ENCODE assay signal across 9 cellular contexts in the genomic region with DNA sequence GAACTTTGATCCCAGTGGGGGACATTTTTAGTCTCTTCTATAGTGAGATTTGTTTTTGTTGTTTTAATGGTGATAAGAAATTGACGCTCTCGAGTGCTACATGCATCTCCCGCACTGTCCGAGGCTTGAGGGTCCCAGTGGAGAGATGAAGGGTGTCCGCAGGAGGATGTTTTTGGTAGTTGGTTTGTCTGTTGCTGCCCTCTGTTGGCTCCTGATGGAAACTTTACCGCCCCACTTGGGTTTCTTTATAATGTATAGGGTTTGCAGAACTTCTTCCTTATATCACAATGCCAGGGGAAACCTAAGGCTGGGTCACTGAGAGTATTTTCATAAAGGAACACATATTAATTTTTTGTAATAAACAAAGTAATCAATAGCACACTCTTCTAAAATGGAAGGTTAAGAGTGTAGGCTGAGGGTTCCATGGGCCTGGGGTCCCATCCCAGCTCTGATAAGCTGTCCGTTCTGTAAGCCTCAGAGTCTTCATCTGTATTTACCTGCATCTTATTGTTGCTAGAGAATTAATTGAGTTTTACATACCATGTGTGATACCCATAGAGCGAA.
DNase-seq lines count a peak whose midpoint lies in the region; ATAC-seq and TF ChIP-seq lines count a peak whose summit lies in the region.
"Had no signal": no experiment of that assay in that cellular context is flagged by ENCODE, and none has a peak within 500 bp of the region (broad histone marks: within the 10 kb centered on the region; RNA-seq: fewer than 3 reads in every experiment).

No MANE protein-coding gene starts in this region.

- TF ChIP-seq CTCF in IMR-90 (conservative IDR thresholded peaks at IDR 0.05; ENCODE audit: low read depth, low read length) (peak; percentile 50), astrocyte of the spinal cord (IDR thresholded peaks at IDR 0.05; ENCODE audit: low read depth, low read length) (peak; percentile 63), uterus (IDR thresholded peaks at IDR 0.05) (no peak)

- H2BK120ac ChIP-seq in IMR-90 (ENCODE audit: low read depth, low read length) (no peak overlapping the region), mesenchymal stem cell (ENCODE audit: low read depth, low read length) (no peak overlapping the region)

- dilution Hi-C loops in IMR-90 (cut with HindIII; ENCODE audit: low sequenced_read_pairs, unreplicated experiment): no loop called here

- H4K5ac ChIP-seq in IMR-90 (ENCODE audit: low read depth, low read length): no peak overlapping the region

- H4K91ac ChIP-seq in IMR-90 (ENCODE audit: insufficient read depth, low read depth, low read length) (no peak overlapping the region), mesenchymal stem cell (ENCODE audit: low read length) (no peak overlapping the region)

- CTCF ChIA-PET in IMR-90 (lab: Yijun Ruan, JAX): interaction anchor here (1.8 kb wide), 1 partner anchor 224 kb away, joined by 4 read pairs; no protein-coding TSS in a partner anchor

- in situ Hi-C loops in IMR-90 (cut with MboI; ENCODE audit: low sequenced_read_pairs) (loop anchor here (10.0 kb wide), 1 partner anchor 354 kb away; no protein-coding TSS in a partner anchor), astrocyte of the spinal cord (cut with HindIII; ENCODE audit: low sequenced_read_pairs) (no loop called here)

- TF ChIP-seq RAD21 in IMR-90 (IDR thresholded peaks at IDR 0.05; ENCODE audit: low read length): peak; percentile 33

- H4K8ac ChIP-seq in IMR-90 (ENCODE audit: low read depth in 2 of 2, low read length in 2 of 2) (no peak overlapping the region), mesenchymal stem cell (ENCODE audit: low read length) (no peak overlapping the region)

- H3K9me3 ChIP-seq in IMR-90 (ENCODE audit: control insufficient read depth, insufficient read depth, low read length) (no peaks in the 10 kb centered on the region), mesenchymal stem cell (ENCODE audit: control insufficient read depth, low read length) (no peaks in the 10 kb centered on the region), uterus (no peaks in the 10 kb centered on the region)

- WGBS in IMR-90 (ENCODE audit: extremely low coverage in 2 of 2, insufficient read length in 1 of 2), 2 experiments: no CpG with 5 or more reads among the region's 8 CpGs
- 19% methylated on average over 5 of the region's 8 CpGs for WGBS in mesenchymal stem cell

- no peak overlapping the region for H2BK20ac ChIP-seq in IMR-90 (ENCODE audit: low read depth, low read length)

- H3K14ac ChIP-seq in IMR-90 (replicated peaks; ENCODE audit: low read depth, low read length) (no peak overlapping the region), mesenchymal stem cell (ENCODE audit: low read length in 2 of 2) (no peak overlapping the region)

- H3K36me3 ChIP-seq in IMR-90 (ENCODE audit: control insufficient read depth, insufficient read depth, low read length) (no peaks in the 10 kb centered on the region), mesenchymal stem cell (ENCODE audit: control insufficient read depth in 1 of 2, insufficient read depth in 2 of 2, low read depth in 1 of 2, low read length in 2 of 2) (no peaks in the 10 kb centered on the region), uterus (no peaks in the 10 kb centered on the region)

- H2BK12ac ChIP-seq in mesenchymal stem cell (ENCODE audit: low read length in 2 of 2): no peak overlapping the region

- H2AFZ ChIP-seq in IMR-90 (replicated peaks; ENCODE audit: low read length, poor library complexity) (no peak overlapping the region), mesenchymal stem cell (ENCODE audit: low read depth, low read length) (no peak overlapping the region)

- no peak overlapping the region for H3K9ac ChIP-seq in IMR-90 (ENCODE audit: low read depth, low read length)
- no peak overlapping the region for H3K9ac ChIP-seq in mesenchymal stem cell (ENCODE audit: low read length)

- intact Hi-C loops in IMR-90 (cut with micrococcal nuclease): no loop called here
- intact Hi-C loops in uterus (cut with DNase I; ENCODE audit: low total_unique reads): no loop called here

- H3K27me3 ChIP-seq in IMR-90 (ENCODE audit: control insufficient read depth, insufficient read depth, low read length) (peaks cover 2% of the 10 kb centered on the region), mesenchymal stem cell (ENCODE audit: control insufficient read depth in 1 of 2, insufficient read depth in 1 of 2, low read length in 2 of 2) (peaks cover 5 to 6% of the 10 kb centered on the region in 2 experiments), uterus (no peaks in the 10 kb centered on the region)

- no peak for TF ChIP-seq POLR2A in IMR-90 (IDR thresholded peaks at IDR 0.05; ENCODE audit: low read depth, low read length)
- no peak for TF ChIP-seq POLR2A in uterus (IDR thresholded peaks at IDR 0.05)

- DNase-seq in DMS 273 (lab: John Stamatoyannopoulos, UW; ENCODE audit: unreplicated experiment): peak; percentile 62
- no peak for DNase-seq in DMS 273 treated with DMSO at 0.1 percent for 48 hours (lab: John Stamatoyannopoulos, UW)
- peak; percentile 13 for DNase-seq in IMR-90
- no peak for DNase-seq in astrocyte of the spinal cord (ENCODE audit: low read depth, low spot score)
- peak; percentile 20 for DNase-seq in mesenchymal stem cell
- DNase-seq in uterus: no peak
- no peak for DNase-seq in NCI-H1436 treated with DMSO at 0.1 percent for 48 hours (lab: John Stamatoyannopoulos, UW)

- H2BK5ac ChIP-seq in IMR-90 (ENCODE audit: low read depth, low read length, poor library complexity, severe bottlenecking): no peak overlapping the region
- no peak overlapping the region for H2BK5ac ChIP-seq in mesenchymal stem cell (ENCODE audit: low read depth, low read length, poor library complexity, severe bottlenecking)

- no TSS peak for BruUV-seq in IMR-90 (replicated peaks; lab: Mats Ljungman, UMichigan)

- peaks cover 4% of the 10 kb centered on the region; the same call in 1 of the 2 replicates for H3K9me1 ChIP-seq in IMR-90 (ENCODE audit: insufficient read depth, low read length)

- H2AK5ac ChIP-seq in IMR-90 (ENCODE audit: low read depth, low read length) (no peak overlapping the region), mesenchymal stem cell (ENCODE audit: low read length, severe bottlenecking) (no peak overlapping the region)

- POLR2A ChIA-PET in IMR-90 (lab: Charles Lee; ENCODE audit: unreplicated experiment): no interaction called here

- H3K27ac ChIP-seq in IMR-90 (ENCODE audit: insufficient read depth, low read length) (no peak overlapping the region), mesenchymal stem cell (ENCODE audit: low read length, poor library complexity, severe bottlenecking) (no peak overlapping the region), uterus (no peak overlapping the region)

- H2BK15ac ChIP-seq in IMR-90 (ENCODE audit: low read depth, low read length): no peak overlapping the region
- H2BK15ac ChIP-seq in mesenchymal stem cell (ENCODE audit: low read depth, poor library complexity, severe bottlenecking): no peak overlapping the region

- no peak overlapping the region for H3K56ac ChIP-seq in IMR-90 (ENCODE audit: extremely low read depth, insufficient read depth, low read length)

- H3K4me3 ChIP-seq in IMR-90 (ENCODE audit: insufficient read depth, low read depth, low read length) (no peak overlapping the region), astrocyte of the spinal cord (ENCODE audit: low read depth, low read length) (no peak overlapping the region), mesenchymal stem cell (ENCODE audit: insufficient read depth in 1 of 2, low read depth in 1 of 2, low read length in 2 of 2) (no peak overlapping the region), uterus (no peak overlapping the region)

- peaks cover 2% of the 10 kb centered on the region; the same call in 1 of the 2 replicates for H3K4me1 ChIP-seq in IMR-90 (ENCODE audit: control insufficient read depth, insufficient read depth, low read length)
- peaks cover 3% of the 10 kb centered on the region for H3K4me1 ChIP-seq in mesenchymal stem cell (ENCODE audit: control insufficient read depth, insufficient read depth, low read depth, low read length)
- H3K4me1 ChIP-seq in uterus: no peaks in the 10 kb centered on the region

- H3K18ac ChIP-seq in IMR-90 (ENCODE audit: low read depth, low read length) (no peak overlapping the region), mesenchymal stem cell (ENCODE audit: low read depth in 1 of 2, low read length in 2 of 2) (no peak overlapping the region)

- H3K23ac ChIP-seq in IMR-90 (ENCODE audit: low read depth, low read length): no peak overlapping the region
- H3K23ac ChIP-seq in mesenchymal stem cell (ENCODE audit: low read length in 2 of 2): no peak overlapping the region

- H4K20me1 ChIP-seq in IMR-90 (ENCODE audit: insufficient read depth, low read length): no peaks in the 10 kb centered on the region

- H3K79me1 ChIP-seq in IMR-90 (ENCODE audit: low read depth in 1 of 2, low read length in 2 of 2): no peaks in the 10 kb centered on the region
- H3K79me1 ChIP-seq in mesenchymal stem cell (replicated peaks; ENCODE audit: low read length, poor library complexity, severe bottlenecking): no peaks in the 10 kb centered on the region

- H2AK9ac ChIP-seq in IMR-90 (replicated peaks; ENCODE audit: low read depth, low read length, poor library complexity): no peak overlapping the region

- ATAC-seq in IMR-90 (ENCODE audit: low read depth) (peak; percentile 63; the same call in 1 of the 2 replicates), HG03139 (IDR thresholded peaks at IDR 0.05; ENCODE audit: unreplicated experiment) (no peak)
- ATAC-seq: naive thymus-derived CD8-positive, alpha-beta T cell had no signal

- H3K4ac ChIP-seq in IMR-90 (ENCODE audit: low read depth, low read length): no peak overlapping the region
- H3K4ac ChIP-seq in mesenchymal stem cell (ENCODE audit: low read depth in 1 of 2, low read length in 2 of 2): no peak overlapping the region

- H3K4me2 ChIP-seq in IMR-90 (ENCODE audit: low read depth, low read length): no peak overlapping the region
- no peak overlapping the region for H3K4me2 ChIP-seq in mesenchymal stem cell (ENCODE audit: low read length, poor library complexity, severe bottlenecking)

TF ChIP-seq in IMR-90, 13 proteins besides CTCF, POLR2A, EP300 and RAD21 (continues in another document):
- TF ChIP-seq RFX5 (IDR thresholded peaks at IDR 0.05; ENCODE audit: low read depth, low read length) (no peak), RCOR1 (IDR thresholded peaks at IDR 0.05; ENCODE audit: insufficient replicate concordance, low read length) (no peak), NFE2L2 (IDR thresholded peaks at IDR 0.05; ENCODE audit: low read depth, low read length) (no peak), SMC3 (IDR thresholded peaks at IDR 0.05; ENCODE audit: low read depth, low read length) (peak; percentile 39)
- TF ChIP-seq, protein P1, sequence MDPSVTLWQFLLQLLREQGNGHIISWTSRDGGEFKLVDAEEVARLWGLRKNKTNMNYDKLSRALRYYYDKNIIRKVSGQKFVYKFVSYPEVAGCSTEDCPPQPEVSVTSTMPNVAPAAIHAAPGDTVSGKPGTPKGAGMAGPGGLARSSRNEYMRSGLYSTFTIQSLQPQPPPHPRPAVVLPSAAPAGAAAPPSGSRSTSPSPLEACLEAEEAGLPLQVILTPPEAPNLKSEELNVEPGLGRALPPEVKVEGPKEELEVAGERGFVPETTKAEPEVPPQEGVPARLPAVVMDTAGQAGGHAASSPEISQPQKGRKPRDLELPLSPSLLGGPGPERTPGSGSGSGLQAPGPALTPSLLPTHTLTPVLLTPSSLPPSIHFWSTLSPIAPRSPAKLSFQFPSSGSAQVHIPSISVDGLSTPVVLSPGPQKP (IDR thresholded peaks at IDR 0.05; ENCODE audit: borderline replicate concordance, low read depth, low read length): no peak

Comparison
In these comparisons a context has a peak if more than half of its experiments do, and no peak if none do; other contexts are left out.
1. DNase-seq: peak in DMS 273 (single experiment), IMR-90 (single experiment) and mesenchymal stem cell (single experiment); none in DMS 273 treated with DMSO at 0.1 percent for 48 hours (single experiment), astrocyte of the spinal cord (single experiment), uterus (0 of 2) and NCI-H1436 treated with DMSO at 0.1 percent for 48 hours (single experiment).
2. CTCF ChIP-seq: peak in IMR-90 (single experiment) and astrocyte of the spinal cord (single experiment); none in uterus (0 of 4).